Comparison of ENCODE assay signal across 10 cellular contexts in genomic region chr19:47351545-47351944, GRCh38. TPM values are rescaled to one million over a fixed set of nuclear protein-coding genes. Genes with fewer than 3 reads are reported as not detected.
DNase-seq lines count a peak whose midpoint lies in the region; ATAC-seq and TF ChIP-seq lines count a peak whose summit lies in the region.
"Had no signal": no experiment of that assay in that cellular context is flagged by ENCODE, and none has a peak within 500 bp of the region (broad histone marks: within the 10 kb centered on the region; RNA-seq: fewer than 3 reads in every experiment).

No MANE protein-coding gene starts in this region.

- in situ Hi-C loops in astrocyte of the spinal cord (cut with HindIII; ENCODE audit: low sequenced_read_pairs), result no loop called here

- no peak overlapping the region for H3K4me3 ChIP-seq in astrocyte of the spinal cord (ENCODE audit: low read depth, low read length)

- ATAC-seq in GM19328 (IDR thresholded peaks at IDR 0.05; ENCODE audit: unreplicated experiment), result no peak
- ATAC-seq: effector memory CD8-positive, alpha-beta T cell had no signal

- peak; percentile 21 for DNase-seq in DMS53 (lab: John Stamatoyannopoulos, UW)
- no peak for DNase-seq in DMS53 treated with DMSO at 0.1 percent for 48 hours (lab: John Stamatoyannopoulos, UW; ENCODE audit: unreplicated experiment)
- DNase-seq in Kasumi-1 (lab: John Stamatoyannopoulos, UW), result peak; percentile 58 to 64
- peak; percentile 41 for DNase-seq in astrocyte of the spinal cord (ENCODE audit: low read depth, low spot score)
- DNase-seq in myocyte (ENCODE audit: low read depth), result peak; percentile 31
- DNase-seq in SHP77 treated with DMSO at 0.1 percent for 48 hours (lab: John Stamatoyannopoulos, UW), result no peak
- no peak for DNase-seq in activated CD4-positive, CD25-positive, alpha-beta regulatory T cell (lab: John Stamatoyannopoulos, UW)
- DNase-seq: 8988T; effector memory CD8-positive, alpha-beta T cell had no signal

- no peak for TF ChIP-seq CTCF in astrocyte of the spinal cord (IDR thresholded peaks at IDR 0.05; ENCODE audit: low read depth, low read length)

RNA-seq across cellular contexts. Expression of gene DHX34, which starts 2.4 kb away (rescaled TPM):
- total RNA-seq in myocyte, result 9.9 and 14.4 TPM in 2 replicates
- 9.7 TPM for polyA plus RNA-seq in myocyte (2012)

RNA-seq across cellular contexts. Expression of gene C5AR2, which starts 19.6 kb away (rescaled TPM):
- total RNA-seq in myocyte, result not detected in 2 replicates
- 0.03 TPM for polyA plus RNA-seq in myocyte (2012)

RNA-seq across cellular contexts. Expression of gene C5AR1, which starts 41.9 kb away (rescaled TPM):
- total RNA-seq in myocyte, result not detected in 2 replicates
- polyA plus RNA-seq in myocyte (2012), result 0.78 TPM

Comparison
In these comparisons a context has a peak if more than half of its experiments do, and no peak if none do; other contexts are left out.
1. DNase-seq: peak in DMS53 (single experiment), Kasumi-1 (2 of 2), astrocyte of the spinal cord (single experiment) and myocyte (single experiment); none in DMS53 treated with DMSO at 0.1 percent for 48 hours (single experiment), SHP77 treated with DMSO at 0.1 percent for 48 hours (single experiment) and activated CD4-positive, CD25-positive, alpha-beta regulatory T cell (0 of 4).